ENCODE assay signal across 10 cellular contexts in genomic region chr4:6991771-6992557, GRCh38. TPM values are rescaled to one million over a fixed set of nuclear protein-coding genes. Genes with fewer than 3 reads are reported as not detected.
DNase-seq lines count a peak whose midpoint lies in the region; ATAC-seq and TF ChIP-seq lines count a peak whose summit lies in the region.
"Had no signal": no experiment of that assay in that cellular context is flagged by ENCODE, and none has a peak within 500 bp of the region (broad histone marks: within the 10 kb centered on the region; RNA-seq: fewer than 3 reads in every experiment).

No MANE protein-coding gene starts in this region.

- H3K27ac ChIP-seq in esophagus squamous epithelium = peak overlapping the region; percentile 78 to 97 (median 90)
- peak overlapping the region in 3 of 4 donors; percentile 20 to 28 (median 25) for H3K27ac ChIP-seq in sigmoid colon
- H3K27ac ChIP-seq in CD4-positive, alpha-beta T cell (ENCODE audit: low read depth, low read length) = no peak overlapping the region
- H3K27ac ChIP-seq: tibial artery had no signal

- H3K27ac Mint-ChIP-seq in CD4-positive, alpha-beta T cell = no peak overlapping the region

- 26 to 31% methylated on average over 5 to 15 of the region's 15 CpGs for WGBS in esophagus squamous epithelium, 2 donors
- 60 to 63% methylated on average over 15 of the region's 15 CpGs for WGBS in sigmoid colon, 2 donors

- intact Hi-C loops in esophagus squamous epithelium (cut with DNase I) (no loop called here), sigmoid colon (cut with DNase I) (no loop called here)
- intact Hi-C loops in CD4-positive, alpha-beta T cell (cut with DNase I, micrococcal nuclease) = no loop called here

- ATAC-seq in HG03196 (IDR thresholded peaks at IDR 0.05; ENCODE audit: unreplicated experiment) = no peak
- ATAC-seq in CD4-positive, alpha-beta T cell (ENCODE audit: poor library complexity) = no peak

- CTCF ChIA-PET in CD4-positive, alpha-beta T cell (lab: Charles Lee) = interaction anchor here (1.2 kb wide), 1 partner anchor 18 kb away, joined by 4 read pairs; no protein-coding TSS in a partner anchor

- peaks cover 33% of the 10 kb centered on the region for H3K36me3 Mint-ChIP-seq in CD4-positive, alpha-beta T cell (ENCODE audit: low read depth)

- H3K9me3 Mint-ChIP-seq in CD4-positive, alpha-beta T cell = no peaks in the 10 kb centered on the region

- TF ChIP-seq POLR2A in esophagus squamous epithelium (IDR thresholded peaks at IDR 0.05) (no peak), sigmoid colon (IDR thresholded peaks at IDR 0.05) (no peak)

- peak; percentile 59 for DNase-seq in GM04504 (ENCODE audit: low read depth)
- peak; percentile 95 for DNase-seq in RPMI7951 (ENCODE audit: low read depth)
- DNase-seq in esophagus squamous epithelium (lab: John Stamatoyannopoulos, UW) = no peak
- DNase-seq in sigmoid colon = no peak
- DNase-seq in COLO668 (lab: John Stamatoyannopoulos, UW; ENCODE audit: unreplicated experiment) = no peak
- no peak for DNase-seq in CD4-positive, alpha-beta T cell
- no peak for DNase-seq in NCI-H1694 treated with DMSO at 0.1 percent for 48 hours (lab: John Stamatoyannopoulos, UW)
- DNase-seq: heart right ventricle had no signal

- no peaks in the 10 kb centered on the region for H3K27me3 Mint-ChIP-seq in CD4-positive, alpha-beta T cell

- H3K27me3 ChIP-seq in esophagus squamous epithelium (no peaks in the 10 kb centered on the region), sigmoid colon (no peaks in the 10 kb centered on the region)
- no peaks in the 10 kb centered on the region for H3K27me3 ChIP-seq in CD4-positive, alpha-beta T cell (ENCODE audit: control insufficient read depth, insufficient read depth, low read length)
- H3K27me3 ChIP-seq: heart right ventricle, tibial artery had no signal

- no peak overlapping the region for H3K4me3 Mint-ChIP-seq in CD4-positive, alpha-beta T cell

- peaks cover 56% of the 10 kb centered on the region for H3K4me1 Mint-ChIP-seq in CD4-positive, alpha-beta T cell (ENCODE audit: low read depth)

- H3K4me3 ChIP-seq in esophagus squamous epithelium (peak overlapping the region in 3 of 4 donors; percentile 3 to 8 (median 4)), sigmoid colon (no peak overlapping the region)
- H3K4me3 ChIP-seq: tibial artery had no signal

- peaks cover 47 to 71% (median 48%) of the 10 kb centered on the region in 3 donors for H3K4me1 ChIP-seq in esophagus squamous epithelium
- H3K4me1 ChIP-seq in sigmoid colon = peaks cover 0 to 49% (median 40%) of the 10 kb centered on the region in 4 donors

- no peak for TF ChIP-seq CTCF in esophagus squamous epithelium (IDR thresholded peaks at IDR 0.05)
- TF ChIP-seq CTCF in sigmoid colon (IDR thresholded peaks at IDR 0.05) = no peak
- TF ChIP-seq CTCF in CD4-positive, alpha-beta T cell (IDR thresholded peaks at IDR 0.05) = no peak

- POLR2A ChIA-PET in CD4-positive, alpha-beta T cell (lab: Charles Lee) = no interaction called here

- no peaks in the 10 kb centered on the region for H3K9me3 ChIP-seq in esophagus squamous epithelium
- no peaks in the 10 kb centered on the region for H3K9me3 ChIP-seq in sigmoid colon
- no peaks in the 10 kb centered on the region for H3K9me3 ChIP-seq in CD4-positive, alpha-beta T cell (ENCODE audit: control insufficient read depth, low read length)
- H3K9me3 ChIP-seq: heart right ventricle, tibial artery had no signal

- TF ChIP-seq EP300 in sigmoid colon (IDR thresholded peaks at IDR 0.05) = no peak

- H3K36me3 ChIP-seq in esophagus squamous epithelium (peaks cover 5 to 38% (median 7%) of the 10 kb centered on the region in 3 donors), sigmoid colon (peaks cover 0 to 31% (median 8%) of the 10 kb centered on the region in 4 donors)

RNA-seq across cellular contexts. Expression of gene TADA2B, which starts 51.2 kb away (rescaled TPM):
- 4.7 and 5.8 TPM in 2 replicates for total RNA-seq in RPMI7951 (2014; rRNA removed; shearing (Covaris generic))
- total RNA-seq in esophagus squamous epithelium (10 to 100 TPM; 10.1 to 16.5 (median 13.0) TPM), sigmoid colon (10 to 100 TPM; 15.0 to 22.7 (median 17.2) TPM)
- polyA plus RNA-seq in sigmoid colon = 10 to 100 TPM; 13.8 to 19.0 (median 16.6) TPM
- total RNA-seq in CD4-positive, alpha-beta T cell = 10 to 100 TPM; 41.5 to 44.6 TPM

Comparison
In these comparisons a context has a peak if more than half of its experiments do, and no peak if none do; other contexts are left out.
1. DNase-seq: peak in GM04504 (single experiment) and RPMI7951 (single experiment); none in esophagus squamous epithelium (single experiment), sigmoid colon (single experiment), COLO668 (single experiment), CD4-positive, alpha-beta T cell (0 of 10) and NCI-H1694 treated with DMSO at 0.1 percent for 48 hours (single experiment).
2. H3K4me3 ChIP-seq: peak in esophagus squamous epithelium (3 of 4); none in sigmoid colon (0 of 4).